11 cellular contexts compared by ENCODE assay signal in genomic region chr3:188390775-188391443, GRCh38.
A peak's percentile ranks its signal among the peaks of the same experiment; 100 is the strongest.
DNase-seq lines count a peak whose midpoint lies in the region; ATAC-seq and TF ChIP-seq lines count a peak whose summit lies in the region.
"Had no signal": no experiment of that assay in that cellular context is flagged by ENCODE, and none has a peak within 500 bp of the region (broad histone marks: within the 10 kb centered on the region; RNA-seq: fewer than 3 reads in every experiment).

No MANE protein-coding gene starts in this region.

- H3K18ac ChIP-seq in neuronal stem cell (ENCODE audit: low read length) = no peak overlapping the region

- H4K91ac ChIP-seq in neuronal stem cell (ENCODE audit: low read depth, low read length, poor library complexity) = no peak overlapping the region

- H3K36me3 ChIP-seq in SU-DHL-6 (ENCODE audit: low read length) (no peaks in the 10 kb centered on the region), neuronal stem cell (replicated peaks in 1 of 2; ENCODE audit: control insufficient read depth in 2 of 2, insufficient read depth in 2 of 2, low read length in 2 of 2) (no peaks in the 10 kb centered on the region)

- H3K4me3 ChIP-seq in SU-DHL-6 (ENCODE audit: insufficient read depth, low read length, poor library complexity, severe bottlenecking) = no peak overlapping the region
- H3K4me3 ChIP-seq in neuronal stem cell (ENCODE audit: low read length in 2 of 2) = no peak overlapping the region
- H3K4me3 ChIP-seq: testis had no signal

- no peak for TF ChIP-seq CTCF in SU-DHL-6 (IDR thresholded peaks at IDR 0.05; ENCODE audit: insufficient read depth, low read length, poor library complexity, severe bottlenecking)
- no peak for TF ChIP-seq CTCF in foreskin keratinocyte (conservative IDR thresholded peaks at IDR 0.05)

- H2AFZ ChIP-seq in SU-DHL-6 (ENCODE audit: low read depth, low read length, severe bottlenecking) (no peak overlapping the region), neuronal stem cell (ENCODE audit: low read length) (no peak overlapping the region)

- H4K8ac ChIP-seq in neuronal stem cell (ENCODE audit: low read depth, low read length) = no peak overlapping the region

- no peak overlapping the region for H3K27ac ChIP-seq in SU-DHL-6 (ENCODE audit: low read depth, low read length)
- peak overlapping the region; percentile 66 for H3K27ac ChIP-seq in foreskin keratinocyte
- H3K27ac ChIP-seq in neuronal stem cell (replicated peaks; ENCODE audit: low read length) = peak overlapping the region; percentile 17
- H3K27ac ChIP-seq: RWPE1 had no signal

- H3K27me3 ChIP-seq in SU-DHL-6 (ENCODE audit: low read length) = no peaks in the 10 kb centered on the region
- H3K27me3 ChIP-seq in foreskin keratinocyte = no peaks in the 10 kb centered on the region
- no peaks in the 10 kb centered on the region for H3K27me3 ChIP-seq in neuronal stem cell (ENCODE audit: control insufficient read depth in 3 of 3, insufficient read depth in 3 of 3, low read depth in 1 of 3, low read length in 3 of 3)
- H3K27me3 ChIP-seq: testis had no signal

- DNase-seq in ELF-1 (ENCODE audit: low read depth, low spot score) (peak; percentile 39), foreskin keratinocyte (peak in 1 of 2 donors; percentile 10), neuronal stem cell (ENCODE audit: low spot score) (peak; percentile 29), NCI-H1436 treated with DMSO at 0.1 percent for 48 hours (lab: John Stamatoyannopoulos, UW) (no peak)
- DNase-seq: NCI-H146, testis had no signal

- H3K4me2 ChIP-seq in SU-DHL-6 (ENCODE audit: low read depth, low read length, poor library complexity, severe bottlenecking) (peak overlapping the region; percentile 41), neuronal stem cell (ENCODE audit: insufficient read depth, low read length, poor library complexity, severe bottlenecking) (no peak overlapping the region)

- no peak overlapping the region for H2AK5ac ChIP-seq in neuronal stem cell (ENCODE audit: low read depth, low read length)

- peak; percentile 23 for ATAC-seq in foreskin keratinocyte
- ATAC-seq in GM21526 (IDR thresholded peaks at IDR 0.05; ENCODE audit: low FRiP score, unreplicated experiment) = no peak
- ATAC-seq in HG02973 (IDR thresholded peaks at IDR 0.05; ENCODE audit: unreplicated experiment) = no peak
- no peak for ATAC-seq in GM21390 (IDR thresholded peaks at IDR 0.05; ENCODE audit: unreplicated experiment)

- H3K79me1 ChIP-seq in neuronal stem cell (ENCODE audit: low read depth, low read length) = no peaks in the 10 kb centered on the region

- WGBS in neuronal stem cell (ENCODE audit: extremely low coverage in 2 of 2, insufficient read length in 2 of 2, insufficient replicate concordance in 1 of 2), 2 donors = no CpG with 5 or more reads among the region's 8 CpGs

- no peak overlapping the region for H2BK12ac ChIP-seq in neuronal stem cell (ENCODE audit: low read length)

- H3F3A ChIP-seq in SU-DHL-6 (ENCODE audit: insufficient read depth) = no peaks in the 10 kb centered on the region

- H3K9me3 ChIP-seq in SU-DHL-6 (ENCODE audit: insufficient read depth, low read length) (no peaks in the 10 kb centered on the region), neuronal stem cell (replicated peaks in 1 of 2; ENCODE audit: control insufficient read depth in 2 of 2, insufficient read depth in 1 of 2, low read depth in 1 of 2, low read length in 2 of 2) (no peaks in the 10 kb centered on the region)
- H3K9me3 ChIP-seq: testis had no signal

- H2BK15ac ChIP-seq in neuronal stem cell (ENCODE audit: low read length) = no peak overlapping the region

- H2BK5ac ChIP-seq in neuronal stem cell (ENCODE audit: low read length) = no peak overlapping the region

- no peak overlapping the region for H3K23ac ChIP-seq in neuronal stem cell (ENCODE audit: low read depth, low read length, poor library complexity)

- H3K9me2 ChIP-seq in SU-DHL-6 (replicated peaks; ENCODE audit: insufficient read depth, low read length) = no peaks in the 10 kb centered on the region

- no peak overlapping the region for H3K4ac ChIP-seq in neuronal stem cell (ENCODE audit: low read length)

- H3K79me2 ChIP-seq in SU-DHL-6 (ENCODE audit: insufficient read depth, low read length) = no peaks in the 10 kb centered on the region

- no peak overlapping the region for H3K14ac ChIP-seq in neuronal stem cell (ENCODE audit: low read length)

- peaks cover 36% of the 10 kb centered on the region for H3K4me1 ChIP-seq in foreskin keratinocyte
- H3K4me1 ChIP-seq in neuronal stem cell (ENCODE audit: control insufficient read depth in 2 of 2, insufficient read depth in 1 of 2, low read depth in 1 of 2, low read length in 2 of 2) = peaks cover 0 to 8% of the 10 kb centered on the region in 2 donors

- H3K9ac ChIP-seq in SU-DHL-6 (ENCODE audit: low read length) (no peak overlapping the region), neuronal stem cell (ENCODE audit: low read depth, low read length, poor library complexity) (no peak overlapping the region)

- no peaks in the 10 kb centered on the region for H4K20me1 ChIP-seq in SU-DHL-6 (ENCODE audit: low read depth, low read length)

- H2BK120ac ChIP-seq in neuronal stem cell (ENCODE audit: low read depth, low read length) = no peak overlapping the region
